In genomic region chr2:217026570-217026969, GRCh38 we compare ENCODE assay signal across 25 cellular contexts.
"Had no signal": no experiment of that assay in that cellular context is flagged by ENCODE, and none has a peak within 500 bp of the region (broad histone marks: within the 10 kb centered on the region; RNA-seq: fewer than 3 reads in every experiment).

No MANE protein-coding gene starts in this region.

- H3K27ac ChIP-seq: colonic mucosa, epithelial cell of prostate, esophagus squamous epithelium, gastrocnemius medialis, heart right ventricle, left lung, lower lobe of right lung had no signal

- ATAC-seq: effector memory CD8-positive, alpha-beta T cell; esophagus mucosa; gastrocnemius medialis; heart right ventricle; left cardiac atrium; left lung; left ventricle myocardium superior; lower lobe of right lung; mucosa of descending colon had no signal

- DNase-seq: colonic mucosa; cortex of kidney; effector CD8-positive, alpha-beta T cell; effector memory CD8-positive, alpha-beta T cell; endodermal cell; erythroblast; esophagus squamous epithelium; foreskin fibroblast; gastrocnemius medialis; glutamatergic neuron; head of caudate nucleus; heart right ventricle; hippocampal formation; left cardiac atrium; left lung; left ventricle myocardium superior; lower lobe of right lung; mesenchymal stem cell; mucosa of descending colon; naive B cell had no signal

- H3K27me3 ChIP-seq: colonic mucosa, gastrocnemius medialis, heart right ventricle, left lung had no signal

- H3K36me3 ChIP-seq: colonic mucosa, esophagus squamous epithelium, gastrocnemius medialis, heart right ventricle, left lung, lower lobe of right lung had no signal

- FAIRE-seq: endometrium, islet of Langerhans, keratinocyte had no signal

- H3K4me3 ChIP-seq: colonic mucosa, esophagus squamous epithelium, gastrocnemius medialis, heart right ventricle, left lung, lower lobe of right lung, mucosa of descending colon had no signal

- H3K4me1 ChIP-seq: colonic mucosa, esophagus squamous epithelium, gastrocnemius medialis, heart right ventricle, left lung, lower lobe of right lung had no signal

- H3K9me3 ChIP-seq: colonic mucosa, esophagus squamous epithelium, gastrocnemius medialis, heart right ventricle, left lung, lower lobe of right lung, mucosa of descending colon had no signal
